In genomic region chr14:91398192-91398591, GRCh38 we compare ENCODE assay signal across 1 cellular context.
TF ChIP-seq lines count a peak whose summit lies in the region.

No MANE protein-coding gene starts in this region.

TF ChIP-seq in H1, 55 proteins besides CTCF, POLR2A, EP300 and RAD21:
- 0 out of 2 replicates have a peak, but pooled peaks have one; percentile 27 for TF ChIP-seq KDM1A (IDR thresholded peaks at IDR 0.05; ENCODE audit: borderline replicate concordance, low read length)
- TF ChIP-seq CHD2 (IDR thresholded peaks at IDR 0.05; ENCODE audit: low read length), result no peak
